Comparison of ENCODE assay signal across 25 cellular contexts in genomic region chr3:98782826-98783500, GRCh38. TPM values are rescaled to one million over a fixed set of nuclear protein-coding genes. Genes with fewer than 3 reads are reported as not detected.
DNase-seq lines count a peak whose midpoint lies in the region; ATAC-seq, FAIRE-seq and TF ChIP-seq lines count a peak whose summit lies in the region.
"Had no signal": no experiment of that assay in that cellular context is flagged by ENCODE, and none has a peak within 500 bp of the region (broad histone marks: within the 10 kb centered on the region; RNA-seq: fewer than 3 reads in every experiment).

No MANE protein-coding gene starts in this region.

- TF ChIP-seq POLR2A in IMR-90 (IDR thresholded peaks at IDR 0.05; ENCODE audit: low read depth, low read length) (no peak), GM12878 (IDR thresholded peaks at IDR 0.05; ENCODE audit: low read depth, low read length) (no peak)

- 100% methylated on average over 2 of the region's 8 CpGs; no CpG with 5 or more reads in 1 of the 2 experiments for WGBS in IMR-90 (ENCODE audit: extremely low coverage in 2 of 2, insufficient read length in 1 of 2), 2 experiments
- 43% methylated on average over 8 of the region's 8 CpGs for WGBS in GM12878 (ENCODE audit: insufficient coverage, insufficient replicate concordance, low lambda C conversion rate, missing lambda C conversion rate)

- H3K4ac ChIP-seq in IMR-90 (ENCODE audit: low read depth, low read length), result no peak overlapping the region

- H2BK15ac ChIP-seq in IMR-90 (ENCODE audit: low read depth, low read length), result no peak overlapping the region

- peak overlapping the region; percentile 31; the same call in 1 of the 2 replicates for H2AK5ac ChIP-seq in IMR-90 (ENCODE audit: low read depth, low read length)

- H2AFZ ChIP-seq in IMR-90 (replicated peaks; ENCODE audit: low read length, poor library complexity) (no peak overlapping the region), GM12878 (ENCODE audit: control insufficient read depth, low read depth, low read length) (no peak overlapping the region)

- no peak for FAIRE-seq in GM12878 (lab: Jason Lieb, UNC)
- FAIRE-seq: H54, K562 had no signal

- no peak for TF ChIP-seq EP300 in GM12878 (IDR thresholded peaks at IDR 0.05; ENCODE audit: borderline replicate concordance in 1 of 2, control insufficient read depth in 1 of 2, low read depth in 2 of 2, low read length in 2 of 2)

- no peak overlapping the region for H4K8ac ChIP-seq in IMR-90 (ENCODE audit: low read depth in 2 of 2, low read length in 2 of 2)

- no peak overlapping the region for H2AK9ac ChIP-seq in IMR-90 (replicated peaks; ENCODE audit: low read depth, low read length, poor library complexity)

- H3K9ac ChIP-seq in IMR-90 (ENCODE audit: low read depth, low read length) (no peak overlapping the region), GM12878 (ENCODE audit: control insufficient read depth, insufficient read depth, low read length) (no peak overlapping the region)

- no peak overlapping the region for H3K27ac Mint-ChIP-seq in progenitor cell of endocrine pancreas
- H3K27ac Mint-ChIP-seq: activated naive CD8-positive, alpha-beta T cell treated with anti-CD3 and anti-CD28 coated beads, Interleukin-2, amount 50 U/mL, for 24 hours; CD8-positive, alpha-beta T cell had no signal

- no peak for TF ChIP-seq CTCF in IMR-90 (conservative IDR thresholded peaks at IDR 0.05; ENCODE audit: low read depth, low read length)
- no peak for TF ChIP-seq CTCF in GM12878 (IDR thresholded peaks at IDR 0.05 in 2 of 3, conservative IDR thresholded peaks at IDR 0.05 in 1 of 3; ENCODE audit: control insufficient read depth in 2 of 3, extremely low read depth in 1 of 3, insufficient read depth in 1 of 3, low read depth in 3 of 3, low read length in 3 of 3)
- TF ChIP-seq CTCF in progenitor cell of endocrine pancreas (IDR thresholded peaks at IDR 0.05; ENCODE audit: unreplicated experiment), result no peak
- TF ChIP-seq CTCF in upper lobe of right lung (IDR thresholded peaks at IDR 0.05), result no peak

- no peaks in the 10 kb centered on the region for H3K79me2 ChIP-seq in GM12878 (ENCODE audit: control insufficient read depth, insufficient read depth, low read length)

- no peak overlapping the region for H3K27ac ChIP-seq in IMR-90 (ENCODE audit: insufficient read depth, low read length)
- no peak overlapping the region for H3K27ac ChIP-seq in GM12878 (ENCODE audit: control insufficient read depth, insufficient read depth)
- H3K27ac ChIP-seq in upper lobe of right lung, result no peak overlapping the region

- in situ Hi-C loops in IMR-90 (cut with MboI; ENCODE audit: low sequenced_read_pairs) (loop anchor here (10.0 kb wide), 1 partner anchor 178 kb away; no protein-coding TSS in a partner anchor), GM12878 (cut with MboI) (no loop called here)

- POLR2A ChIA-PET in IMR-90 (lab: Charles Lee; ENCODE audit: unreplicated experiment), result no interaction called here
- POLR2A ChIA-PET in GM12878 (lab: Charles Lee), result interaction anchor here (0.6 to 1.2 kb wide), 2 partner anchors 12 to 13 kb away, joined by 3 read pairs; no protein-coding TSS in a partner anchor

- peaks cover 29% of the 10 kb centered on the region for H3K36me3 Mint-ChIP-seq in progenitor cell of endocrine pancreas (ENCODE audit: insufficient read depth)
- H3K36me3 Mint-ChIP-seq: CD8-positive, alpha-beta T cell had no signal

- H3K56ac ChIP-seq in IMR-90 (ENCODE audit: extremely low read depth, insufficient read depth, low read length), result no peak overlapping the region

- H2BK20ac ChIP-seq in IMR-90 (ENCODE audit: low read depth, low read length), result no peak overlapping the region

- H2BK120ac ChIP-seq in IMR-90 (ENCODE audit: low read depth, low read length), result no peak overlapping the region

- H3K4me2 ChIP-seq in IMR-90 (ENCODE audit: low read depth, low read length) (no peak overlapping the region), GM12878 (ENCODE audit: control insufficient read depth, insufficient read depth) (no peak overlapping the region)

- H3K4me3 Mint-ChIP-seq in progenitor cell of endocrine pancreas (ENCODE audit: low read depth), result no peak overlapping the region
- H3K4me3 Mint-ChIP-seq: activated naive CD8-positive, alpha-beta T cell treated with anti-CD3 and anti-CD28 coated beads, Interleukin-2, amount 50 U/mL, for 24 hours; CD8-positive, alpha-beta T cell had no signal

- no peak for TF ChIP-seq RAD21 in IMR-90 (IDR thresholded peaks at IDR 0.05; ENCODE audit: low read length)
- no peak for TF ChIP-seq RAD21 in GM12878 (IDR thresholded peaks at IDR 0.05; ENCODE audit: insufficient read depth, low read depth, low read length)

- BruUV-seq in IMR-90 (replicated peaks; lab: Mats Ljungman, UMichigan) (no TSS peak), GM12878 (replicated peaks; lab: Mats Ljungman, UMichigan) (no TSS peak)

- peaks cover 38% of the 10 kb centered on the region for H3K4me1 Mint-ChIP-seq in progenitor cell of endocrine pancreas (ENCODE audit: low read depth)

- CTCF ChIA-PET in IMR-90 (lab: Yijun Ruan, JAX), result no interaction called here
- CTCF ChIA-PET in GM12878 (lab: Yijun Ruan, JAX), result interaction anchor here (1.7 kb wide), 2 partner anchors 171 to 181 kb away, joined by 4 to 7 read pairs; no protein-coding TSS in a partner anchor

- peaks cover 21% of the 10 kb centered on the region for H3K9me1 ChIP-seq in IMR-90 (ENCODE audit: insufficient read depth, low read length)

- RAD21 ChIA-PET in GM12878 (lab: Charles Lee; ENCODE audit: unreplicated experiment), result interaction anchor here (0.9 to 1.0 kb wide), 3 partner anchors 13 to 43 kb away, joined by 3 to 6 read pairs (median 3); no protein-coding TSS in a partner anchor

- DNase-seq in IMR-90 (no peak), GM12878 (ENCODE audit: low read depth, low spot score) (no peak), renal cortical epithelial cell (ENCODE audit: low read depth) (peak; percentile 92), occipital lobe (lab: John Stamatoyannopoulos, UW) (no peak), progenitor cell of endocrine pancreas (ENCODE audit: low spot score, unreplicated experiment) (no peak), upper lobe of right lung (no peak)
- DNase-seq in activated CD8-positive, alpha-beta memory T cell treated with anti-CD3 and anti-CD28 coated beads, Interleukin-2, amount 50 U/mL, for 48 hours, result no peak
- DNase-seq: activated CD4-positive, alpha-beta T cell treated with anti-CD3 and anti-CD28 coated beads for 1 hour; activated CD8-positive, alpha-beta memory T cell treated with anti-CD3 and anti-CD28 coated beads for 24 hours; activated naive CD8-positive, alpha-beta T cell treated with anti-CD3 and anti-CD28 coated beads, Interleukin-2, amount 50 U/mL, for 24 hours; CD8-positive, alpha-beta T cell; dermis blood vessel endothelial cell; DMS79; foreskin fibroblast; mucosa of descending colon; MV-4-11; NCI-H187 treated with DMSO at 0.1 percent for 48 hours; NCI-H345; NK-92 treated with Interleukin-12 subunit alpha and Interleukin-12 subunit beta, amount 100 ng/mL, for 24 hours; retina; RPMI8226; T-helper 9 cell had no signal

- no peak overlapping the region for H2BK5ac ChIP-seq in IMR-90 (ENCODE audit: low read depth, low read length, poor library complexity, severe bottlenecking)

- peaks cover 7% of the 10 kb centered on the region; the same call in 1 of the 2 replicates for H4K20me1 ChIP-seq in IMR-90 (ENCODE audit: insufficient read depth, low read length)
- no peaks in the 10 kb centered on the region for H4K20me1 ChIP-seq in GM12878 (ENCODE audit: control insufficient read depth, insufficient read depth)

- dilution Hi-C loops in IMR-90 (cut with HindIII; ENCODE audit: low sequenced_read_pairs, unreplicated experiment), result no loop called here

- SMC1A ChIA-PET in GM12878 (lab: Charles Lee; ENCODE audit: uncharacterized antibody, unreplicated experiment), result interaction anchor here (0.9 to 4.5 kb wide), 7 partner anchors 8 to 56 kb away, joined by 3 to 23 read pairs (median 4); partner anchors contain the start of gene ST3GAL6

- no peak overlapping the region for H4K91ac ChIP-seq in IMR-90 (ENCODE audit: insufficient read depth, low read depth, low read length)

- intact Hi-C loops in IMR-90 (cut with micrococcal nuclease), result no loop called here
- intact Hi-C loops in GM12878 (cut with micrococcal nuclease; ENCODE audit: unreplicated experiment), result no loop called here
- intact Hi-C loops in upper lobe of right lung (cut with DNase I), result no loop called here

- no peaks in the 10 kb centered on the region for H3K36me3 ChIP-seq in IMR-90 (ENCODE audit: control insufficient read depth, insufficient read depth, low read length)
- H3K36me3 ChIP-seq in GM12878 (ENCODE audit: control insufficient read depth in 2 of 2, insufficient read depth in 2 of 2, low read length in 1 of 2), result no peaks in the 10 kb centered on the region; a peak in 1 of 4 replicates
- no peaks in the 10 kb centered on the region for H3K36me3 ChIP-seq in upper lobe of right lung

- no peaks in the 10 kb centered on the region for H3K27me3 Mint-ChIP-seq in progenitor cell of endocrine pancreas

- H3K9me3 ChIP-seq in IMR-90 (ENCODE audit: control insufficient read depth, insufficient read depth, low read length), result no peaks in the 10 kb centered on the region
- H3K9me3 ChIP-seq in GM12878 (replicated peaks; ENCODE audit: control insufficient read depth, insufficient read depth, low read length), result no peaks in the 10 kb centered on the region
- no peaks in the 10 kb centered on the region for H3K9me3 ChIP-seq in upper lobe of right lung
- H3K9me3 ChIP-seq: mucosa of descending colon had no signal

- H3K4me3 ChIP-seq in IMR-90 (ENCODE audit: insufficient read depth, low read depth, low read length) (no peak overlapping the region), GM12878 (no peak overlapping the region), upper lobe of right lung (no peak overlapping the region)
- H3K4me3 ChIP-seq: K562, mucosa of descending colon had no signal

- H4K5ac ChIP-seq in IMR-90 (ENCODE audit: low read depth, low read length), result no peak overlapping the region

- ATAC-seq in GM18868 (IDR thresholded peaks at IDR 0.05; ENCODE audit: unreplicated experiment), result peak; percentile 73
- ATAC-seq in IMR-90 (ENCODE audit: low read depth), result no peak
- ATAC-seq in GM12878, result peak; percentile 89
- ATAC-seq in upper lobe of right lung, result no peak
- ATAC-seq: activated naive CD8-positive, alpha-beta T cell treated with anti-CD3 and anti-CD28 coated beads, Interleukin-2, amount 50 U/mL, for 24 hours; CD8-positive, alpha-beta T cell; K562; mucosa of descending colon had no signal

- no peak overlapping the region for H3K14ac ChIP-seq in IMR-90 (replicated peaks; ENCODE audit: low read depth, low read length)

- H3K27me3 ChIP-seq in IMR-90 (ENCODE audit: control insufficient read depth, insufficient read depth, low read length) (no peaks in the 10 kb centered on the region), GM12878 (replicated peaks in 1 of 2; ENCODE audit: control insufficient read depth in 2 of 2, insufficient read depth in 2 of 2, low read length in 1 of 2) (no peaks in the 10 kb centered on the region), upper lobe of right lung (no peaks in the 10 kb centered on the region)

- H3K4me1 ChIP-seq in IMR-90 (ENCODE audit: control insufficient read depth, insufficient read depth, low read length) (peaks cover 13% of the 10 kb centered on the region), GM12878 (ENCODE audit: control insufficient read depth, insufficient read depth, low read length) (peaks cover 8% of the 10 kb centered on the region), upper lobe of right lung (peaks cover 27% of the 10 kb centered on the region)

- no peak overlapping the region for H3K18ac ChIP-seq in IMR-90 (ENCODE audit: low read depth, low read length)

- no peaks in the 10 kb centered on the region for H3K9me3 Mint-ChIP-seq in progenitor cell of endocrine pancreas (ENCODE audit: low read depth)
- H3K9me3 Mint-ChIP-seq: activated naive CD8-positive, alpha-beta T cell treated with anti-CD3 and anti-CD28 coated beads, Interleukin-2, amount 50 U/mL, for 24 hours; CD8-positive, alpha-beta T cell had no signal

- 0 out of 4 replicates have a peak, but pooled peaks cover 0 to 4% of the 10 kb centered on the region in 2 experiments for H3K79me1 ChIP-seq in IMR-90 (ENCODE audit: low read depth in 1 of 2, low read length in 2 of 2)

- no peak overlapping the region for H3K23ac ChIP-seq in IMR-90 (ENCODE audit: low read depth, low read length)

RNA-seq across cellular contexts. Expression of gene ST3GAL6, which starts 19.8 kb away (rescaled TPM):
- total RNA-seq in IMR-90 (2012; rRNA removed) (0.36 and 1.4 TPM in 2 replicates), GM12878 (2014; rRNA removed) (35.4 and 43.9 TPM in 2 replicates), GM12878 (2014; rRNA removed; fragmentation: Illumina TruSeq; extraction: Trizol) (38.6 and 39.2 TPM in 2 replicates), GM12878 (2021) (36.2 TPM in 2 replicates), renal cortical epithelial cell (1.4 and 3.1 TPM in 2 replicates), occipital lobe (35.6 TPM), progenitor cell of endocrine pancreas (46.8 and 49.2 TPM in 2 replicates), upper lobe of right lung (29.4 TPM)
- polyA plus RNA-seq in IMR-90 (2012; rRNA removed) (0.83 and 0.99 TPM in 2 replicates), GM12878 (2011; rRNA removed) (20.2 and 31.3 TPM in 2 replicates), GM12878 (2014; fragmentation: Illumina TruSeq; extraction: Trizol) (38.8 and 58.0 TPM in 2 replicates), GM12878 (2014; fragmentation: Nextera tagmentation; extraction: Ambion mirVana) (10 to 100 TPM; 19.5 to 31.4 TPM), GM12878 (2014; rRNA removed) (32.4 and 41.2 TPM in 2 replicates), GM12878 (2016; fragmentation: Nextera tagmentation; extraction: Ambion mirVana) (10 to 100 TPM; 38.8 to 40.4 TPM)
- 0.20 TPM in 1 of 2 replicates, not detected in the other for polyA plus RNA-seq in IMR-90 (2012; cell fraction: cytosol; rRNA removed)
- 0.09 and 1.2 TPM in 2 replicates for polyA plus RNA-seq in IMR-90 (2012; cell fraction: nucleus; rRNA removed; ENCODE audit: low replicate concordance)
- 172 and 176 TPM in 2 replicates for total RNA-seq in GM12878 (2013; cell fraction: nucleolus; rRNA removed)
- polyA plus RNA-seq in GM12878 (2011; ENCODE audit: low read depth), result 3.2 TPM
- polyA plus RNA-seq in GM12878 (2011; cell fraction: cytosol; rRNA removed), result 6.9 and 9.8 TPM in 2 replicates
- 21.4 and 27.9 TPM in 2 replicates for polyA plus RNA-seq in GM12878 (2011; cell fraction: nucleus; rRNA removed)
- 6.3 and 11.1 TPM in 2 replicates for polyA plus RNA-seq in GM12878 (2012)
- polyA minus RNA-seq in GM12878 (2011; rRNA and poly(A)+ RNA removed), result 10.3 and 13.2 TPM in 2 replicates
- 7.8 and 8.3 TPM in 2 replicates for polyA minus RNA-seq in GM12878 (2011; cell fraction: cytosol; rRNA and poly(A)+ RNA removed)
- polyA minus RNA-seq in GM12878 (2011; cell fraction: nucleus; rRNA and poly(A)+ RNA removed), result 25.9 and 40.0 TPM in 2 replicates
- total RNA-seq: CD8-positive, alpha-beta T cell; K562 had no signal

Comparison
In these comparisons a context has a peak if more than half of its experiments do, and no peak if none do; other contexts are left out.
1. ATAC-seq: peak in GM18868 (single experiment) and GM12878 (single experiment); none in IMR-90 (single experiment) and upper lobe of right lung (single experiment).